In genomic region chr22:40491990-40492631, GRCh38 we compare ENCODE assay signal across 8 cellular contexts.
DNase-seq lines count a peak whose midpoint lies in the region; ATAC-seq, FAIRE-seq and TF ChIP-seq lines count a peak whose summit lies in the region.

No MANE protein-coding gene starts in this region.

- no peak for FAIRE-seq in kidney (lab: Jason Lieb, UNC)

- CTCF ChIA-PET in SK-N-SH (lab: Yijun Ruan, JAX) = interaction anchor here (1.2 kb wide), 1 partner anchor 55 kb away, joined by 4 read pairs; no protein-coding TSS in a partner anchor

- no peak for TF ChIP-seq EP300 in SK-N-SH (IDR thresholded peaks at IDR 0.05; ENCODE audit: borderline replicate concordance in 1 of 2, low read depth in 1 of 2, low read length in 1 of 2)
- TF ChIP-seq EP300 in sigmoid colon (IDR thresholded peaks at IDR 0.05) = no peak

- peaks cover 0 to 8% of the 10 kb centered on the region in 2 experiments; a peak in 1 of 4 replicates for H3K4me1 ChIP-seq in SK-N-SH (ENCODE audit: control insufficient read depth in 1 of 2, insufficient read depth in 2 of 2, low read depth in 1 of 2, low read length in 1 of 2)
- H3K4me1 ChIP-seq in sigmoid colon = peaks cover 0 to 44% (median 35%) of the 10 kb centered on the region in 4 donors
- H3K4me1 ChIP-seq in kidney (ENCODE audit: control insufficient read depth in 1 of 2, insufficient read depth in 1 of 2, low read depth in 1 of 2, low read length in 2 of 2) = peaks cover 10% of the 10 kb centered on the region in 2 donors
- H3K4me1 ChIP-seq in SJCRH30 = no peaks in the 10 kb centered on the region

- no peak for TF ChIP-seq POLR2A in sigmoid colon (IDR thresholded peaks at IDR 0.05)

- no peaks in the 10 kb centered on the region for H3K9me2 ChIP-seq in SK-N-SH

- H3K9me3 ChIP-seq in SK-N-SH = no peaks in the 10 kb centered on the region
- no peaks in the 10 kb centered on the region for H3K9me3 ChIP-seq in sigmoid colon
- no peaks in the 10 kb centered on the region for H3K9me3 ChIP-seq in kidney (ENCODE audit: control insufficient read depth in 1 of 2, low read length in 2 of 2)
- no peaks in the 10 kb centered on the region for H3K9me3 ChIP-seq in SJCRH30 (replicated peaks)

- H2AFZ ChIP-seq in SK-N-SH (ENCODE audit: low read depth) = no peak overlapping the region

- TF ChIP-seq CTCF in SK-N-SH (IDR thresholded peaks at IDR 0.05) (no peak), sigmoid colon (IDR thresholded peaks at IDR 0.05) (no peak), kidney (IDR thresholded peaks at IDR 0.05; ENCODE audit: borderline replicate concordance, extremely low read depth, insufficient read depth) (no peak)

- H3K36me3 ChIP-seq in SK-N-SH (replicated peaks in 1 of 2; ENCODE audit: control insufficient read depth in 1 of 2, insufficient read depth in 2 of 2, low read length in 1 of 2) = no peaks in the 10 kb centered on the region
- no peaks in the 10 kb centered on the region for H3K36me3 ChIP-seq in sigmoid colon
- H3K36me3 ChIP-seq in kidney (ENCODE audit: control insufficient read depth in 1 of 2, insufficient read depth in 2 of 2, low read length in 2 of 2) = no peaks in the 10 kb centered on the region
- H3K36me3 ChIP-seq in SJCRH30 = no peaks in the 10 kb centered on the region

- no peak overlapping the region for H3K9ac ChIP-seq in SK-N-SH
- no peak overlapping the region for H3K9ac ChIP-seq in kidney (ENCODE audit: low read length in 2 of 2)

- H3K27me3 ChIP-seq in SK-N-SH (ENCODE audit: insufficient read depth) (no peaks in the 10 kb centered on the region), sigmoid colon (no peaks in the 10 kb centered on the region), SJCRH30 (no peaks in the 10 kb centered on the region)

- 93% methylated on average over 5 of the region's 5 CpGs for WGBS in SK-N-SH (ENCODE audit: low lambda C conversion rate)
- 53 to 59% methylated on average over 5 of the region's 5 CpGs for WGBS in sigmoid colon, 2 donors

- peak; percentile 25; the same call in 1 of the 3 replicates for ATAC-seq in SK-N-SH treated with all-trans-retinoic acid at 6 μM for 48 hours
- ATAC-seq in HG02798 (IDR thresholded peaks at IDR 0.05; ENCODE audit: poor library complexity, unreplicated experiment) = peak; percentile 90

- H3K27ac ChIP-seq in SK-N-SH (ENCODE audit: low read depth in 2 of 2, low read length in 1 of 2) (no peak overlapping the region; a peak in 1 of 4 replicates), sigmoid colon (peak overlapping the region; percentile 50 to 79 (median 64)), kidney (ENCODE audit: low read depth in 2 of 2, low read length in 2 of 2) (peak overlapping the region in 1 of 2 donors; percentile 41), SJCRH30 (no peak overlapping the region)

- POLR2A ChIA-PET in SK-N-SH (lab: Yijun Ruan, JAX) = no interaction called here

- no peak overlapping the region for H3K4me3 ChIP-seq in SK-N-SH (ENCODE audit: low read depth in 2 of 2, low read length in 1 of 2)
- H3K4me3 ChIP-seq in sigmoid colon = no peak overlapping the region
- peak overlapping the region in 1 of 2 donors; percentile 16 for H3K4me3 ChIP-seq in kidney (ENCODE audit: low read length in 2 of 2)
- H3K4me3 ChIP-seq in SJCRH30 = no peak overlapping the region

- DNase-seq in SK-N-SH (no peak), NOMO-1 treated with dmso at 0.1 percent for 144 hours (lab: John Stamatoyannopoulos, UW; ENCODE audit: unreplicated experiment) (peak; percentile 89), fibroblast of peridontal ligament (ENCODE audit: extremely low read depth) (peak; percentile 92), sigmoid colon (no peak), kidney (no peak), SJCRH30 (no peak)

- no peak for TF ChIP-seq RAD21 in SK-N-SH (IDR thresholded peaks at IDR 0.05; ENCODE audit: low read length)

- no peak overlapping the region for H3K4me2 ChIP-seq in SK-N-SH

- intact Hi-C loops in sigmoid colon (cut with DNase I) (no loop called here), kidney (cut with DNase I) (no loop called here)

- no peaks in the 10 kb centered on the region for H4K20me1 ChIP-seq in SK-N-SH (ENCODE audit: insufficient read depth)

- peaks cover 84% of the 10 kb centered on the region for H3K79me2 ChIP-seq in SK-N-SH (ENCODE audit: insufficient read depth)

- H3F3A ChIP-seq in SK-N-SH (replicated peaks; ENCODE audit: insufficient read depth) = peaks cover 3% of the 10 kb centered on the region

TF ChIP-seq in SK-N-SH treated with all-trans-retinoic acid at 6 μM for 48 hours, 23 proteins besides CTCF, POLR2A, EP300 and RAD21 (continues in another document):
- TF ChIP-seq POU6F1 (CRISPR knock-in tag; IDR thresholded peaks at IDR 0.05; ENCODE audit: borderline replicate concordance, low read depth) (no peak), TSHZ2 (CRISPR knock-in tag; IDR thresholded peaks at IDR 0.05) (no peak), TCF4 (CRISPR knock-in tag; IDR thresholded peaks at IDR 0.05; ENCODE audit: borderline replicate concordance) (no peak)

TF ChIP-seq in SK-N-SH, 30 proteins besides CTCF, POLR2A, EP300 and RAD21:
- TF ChIP-seq GABPA (IDR thresholded peaks at IDR 0.05; ENCODE audit: low read depth) = no peak
- no peak for TF ChIP-seq MXI1 (IDR thresholded peaks at IDR 0.05; ENCODE audit: low read depth, low read length)
- TF ChIP-seq RXRA (IDR thresholded peaks at IDR 0.05; ENCODE audit: borderline replicate concordance, low read depth) = no peak

Comparison
In these comparisons a context has a peak if more than half of its experiments do, and no peak if none do; other contexts are left out.
1. DNase-seq: peak in NOMO-1 treated with dmso at 0.1 percent for 144 hours (single experiment) and fibroblast of peridontal ligament (single experiment); none in SK-N-SH (single experiment), sigmoid colon (single experiment), kidney (single experiment) and SJCRH30 (0 of 2).
2. H3K27ac ChIP-seq: peak in sigmoid colon (4 of 4); none in SK-N-SH (0 of 2) and SJCRH30 (single experiment).